10 cellular contexts compared by ENCODE assay signal in the genomic region with DNA sequence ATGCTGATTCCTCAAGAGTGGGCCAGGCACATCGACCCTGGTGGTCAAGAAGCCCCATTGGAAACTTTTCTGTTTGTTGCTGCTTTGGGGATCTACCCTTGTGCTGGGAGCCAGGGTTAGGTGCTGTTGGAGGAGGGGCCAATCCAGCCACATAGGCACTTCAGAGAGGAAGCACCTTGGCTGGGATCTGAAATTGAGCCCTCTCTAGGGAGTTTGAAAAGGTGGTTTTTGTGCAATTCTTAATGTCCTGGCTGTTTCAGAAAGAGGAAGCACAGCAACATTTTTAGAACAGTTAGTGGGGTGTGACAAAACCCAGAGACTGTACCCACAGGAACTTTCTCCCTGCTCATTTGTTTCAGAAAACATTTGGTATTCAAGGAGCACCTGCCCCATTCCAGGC. TPM values are rescaled to one million over a fixed set of nuclear protein-coding genes. Genes with fewer than 3 reads are reported as not detected.
DNase-seq lines count a peak whose midpoint lies in the region; ATAC-seq and TF ChIP-seq lines count a peak whose summit lies in the region.
"Had no signal": no experiment of that assay in that cellular context is flagged by ENCODE, and none has a peak within 500 bp of the region (broad histone marks: within the 10 kb centered on the region; RNA-seq: fewer than 3 reads in every experiment).

No MANE protein-coding gene starts in this region.

- H3K9me3 ChIP-seq in DOHH2 (ENCODE audit: control insufficient read depth, insufficient read depth, low read length) = no peaks in the 10 kb centered on the region
- no peaks in the 10 kb centered on the region for H3K9me3 ChIP-seq in testis

- ATAC-seq in GM19328 (IDR thresholded peaks at IDR 0.05; ENCODE audit: unreplicated experiment) = peak; percentile 85
- peak; percentile 73 for ATAC-seq in HG02970 (IDR thresholded peaks at IDR 0.05; ENCODE audit: low FRiP score, unreplicated experiment)

- no peaks in the 10 kb centered on the region for H3K9me2 ChIP-seq in DOHH2 (replicated peaks; ENCODE audit: control insufficient read depth, low read length)

- H3K36me3 ChIP-seq in DOHH2 (ENCODE audit: control insufficient read depth, low read length) (no peaks in the 10 kb centered on the region), testis (ENCODE audit: low read depth, missing control alignments) (no peaks in the 10 kb centered on the region)

- no peaks in the 10 kb centered on the region for H3K79me2 ChIP-seq in DOHH2 (ENCODE audit: control insufficient read depth, low read length)

- DNase-seq in MV-4-11 (lab: John Stamatoyannopoulos, UW) (peak; percentile 86), testis (no peak), erythroblast (lab: John Stamatoyannopoulos, UW) (no peak), COLO668 (lab: John Stamatoyannopoulos, UW; ENCODE audit: unreplicated experiment) (no peak), inferior parietal cortex (ENCODE audit: extremely low spot score) (no peak)
- DNase-seq: NCI-H345; stimulated activated CD4-positive, alpha-beta T cell treated with anti-CD3 and anti-CD28 coated beads, Interleukin-4, amount 100 ng/mL, for 4 hours had no signal

- no peaks in the 10 kb centered on the region for H3K27me3 ChIP-seq in DOHH2 (ENCODE audit: control insufficient read depth, low read length)
- no peaks in the 10 kb centered on the region for H3K27me3 ChIP-seq in testis

- peaks cover 31% of the 10 kb centered on the region for H3K4me1 ChIP-seq in DOHH2 (ENCODE audit: control insufficient read depth, low read length)
- no peaks in the 10 kb centered on the region for H3K4me1 ChIP-seq in testis

- no peaks in the 10 kb centered on the region for H3F3A ChIP-seq in DOHH2 (ENCODE audit: control insufficient read depth, insufficient read depth)

- no peak for TF ChIP-seq POLR2A in testis (IDR thresholded peaks at IDR 0.05)
- TF ChIP-seq POLR2A in erythroblast (IDR thresholded peaks at IDR 0.05; ENCODE audit: low read length) = no peak

- no peaks in the 10 kb centered on the region for H4K20me1 ChIP-seq in DOHH2 (ENCODE audit: control insufficient read depth, insufficient read depth, low read depth, low read length)

- peak overlapping the region; percentile 44 for H3K4me2 ChIP-seq in DOHH2 (ENCODE audit: low read length)

- no peak for TF ChIP-seq CTCF in DOHH2 (IDR thresholded peaks at IDR 0.05; ENCODE audit: low read depth, low read length, poor library complexity, severe bottlenecking)
- TF ChIP-seq CTCF in testis (IDR thresholded peaks at IDR 0.05) = no peak

- H3K4me3 ChIP-seq in DOHH2 (ENCODE audit: low read length) (peak overlapping the region; percentile 16), testis (no peak overlapping the region)

- intact Hi-C loops in testis (cut with DNase I; ENCODE audit: low total_unique reads) = no loop called here

- no peak overlapping the region for H3K27ac ChIP-seq in DOHH2 (ENCODE audit: low read depth, low read length)
- H3K27ac ChIP-seq in testis = no peak overlapping the region

- WGBS in testis, 2 donors = 67 to 100% methylated on average over 1 of the region's 1 CpG

RNA-seq across cellular contexts. Expression of a gene that starts 17.2 kb away (rescaled TPM):
- 1 to 10 TPM; 6.4 to 7.1 TPM for total RNA-seq in testis
- 5.8 TPM for polyA plus RNA-seq in testis (ENCODE audit: insufficient read depth, low read depth, low replicate concordance)
